8 cellular contexts compared by ENCODE assay signal in genomic region chr12:124919646-124920352, GRCh38. TPM values are rescaled to one million over a fixed set of nuclear protein-coding genes. Genes with fewer than 3 reads are reported as not detected.
DNase-seq lines count a peak whose midpoint lies in the region; ATAC-seq, FAIRE-seq and TF ChIP-seq lines count a peak whose summit lies in the region.

No MANE protein-coding gene starts in this region.

- H3K4me1 Mint-ChIP-seq in central memory CD8-positive, alpha-beta T cell: peaks cover 71% of the 10 kb centered on the region

- DNase-seq in ELF-1 (ENCODE audit: low read depth, low spot score): peak; percentile 64
- peak; percentile 45 for DNase-seq in OCI-LY7 (ENCODE audit: low spot score)
- no peak for DNase-seq in central memory CD8-positive, alpha-beta T cell (ENCODE audit: low spot score in 2 of 2)
- DNase-seq in D721Med (ENCODE audit: insufficient read length, low spot score): no peak

- H3K4me3 Mint-ChIP-seq in central memory CD8-positive, alpha-beta T cell: peak overlapping the region; percentile 87

- no peaks in the 10 kb centered on the region for H3K9me2 ChIP-seq in OCI-LY7 (ENCODE audit: insufficient read depth, low read length)

- H3K4me3 ChIP-seq in OCI-LY7 (ENCODE audit: low read depth, low read length, poor library complexity, severe bottlenecking): peak overlapping the region; percentile 66
- peak overlapping the region in 1 of 2 donors; percentile 24 for H3K4me3 ChIP-seq in muscle layer of duodenum (ENCODE audit: low read depth in 1 of 2, low read length in 2 of 2)

- peak overlapping the region; percentile 96 for H3K27ac ChIP-seq in OCI-LY7 (ENCODE audit: low read depth, low read length, poor library complexity, severe bottlenecking)
- peak overlapping the region; percentile 99 for H3K27ac ChIP-seq in muscle layer of duodenum (ENCODE audit: low read length)

- no TSS peak for BruUV-seq in OCI-LY7 (replicated peaks; lab: Mats Ljungman, UMichigan)

- H2AFZ ChIP-seq in OCI-LY7 (ENCODE audit: low read length): peak overlapping the region; percentile 92

- POLR2A ChIA-PET in OCI-LY7 (lab: Charles Lee): interaction anchor here (0.7 to 12.4 kb wide), 10 partner anchors 9 to 57 kb away, joined by 3 to 167 read pairs (median 12); no protein-coding TSS in a partner anchor

- peak overlapping the region; percentile 100 for H3K27ac Mint-ChIP-seq in central memory CD8-positive, alpha-beta T cell (ENCODE audit: low read depth)

- H3K9me3 ChIP-seq in OCI-LY7 (ENCODE audit: low read length): no peaks in the 10 kb centered on the region
- H3K9me3 ChIP-seq in muscle layer of duodenum (ENCODE audit: control insufficient read depth in 1 of 2, low read length in 2 of 2): no peaks in the 10 kb centered on the region

- no peak for ATAC-seq in central memory CD8-positive, alpha-beta T cell (replicated peaks; ENCODE audit: extremely low read depth, poor library complexity, severe bottlenecking)
- ATAC-seq in GM18907 (IDR thresholded peaks at IDR 0.05; ENCODE audit: unreplicated experiment): no peak
- ATAC-seq in HG02571 (IDR thresholded peaks at IDR 0.05; ENCODE audit: unreplicated experiment): no peak
- ATAC-seq in HG02970 (IDR thresholded peaks at IDR 0.05; ENCODE audit: low FRiP score, unreplicated experiment): no peak

- intact Hi-C loops in OCI-LY7 (cut with micrococcal nuclease; ENCODE audit: unreplicated experiment): loop anchor here (1.0 to 5.0 kb wide), 3 partner anchors 35 to 312 kb away; no protein-coding TSS in a partner anchor

- no peaks in the 10 kb centered on the region for H3K9me3 Mint-ChIP-seq in central memory CD8-positive, alpha-beta T cell

- TF ChIP-seq CTCF in OCI-LY7 (conservative IDR thresholded peaks at IDR 0.05; ENCODE audit: low read length) (no peak), D721Med (IDR thresholded peaks at IDR 0.05; ENCODE audit: insufficient read depth, missing control alignments) (no peak)

- peaks cover 19% of the 10 kb centered on the region for H3K79me2 ChIP-seq in OCI-LY7 (ENCODE audit: insufficient read depth, low read depth, low read length)

- CTCF ChIA-PET in OCI-LY7 (lab: Charles Lee; ENCODE audit: unreplicated experiment): interaction anchor here (0.6 to 2.0 kb wide), 5 partner anchors 13 to 56 kb away, joined by 3 to 10 read pairs (median 4); no protein-coding TSS in a partner anchor

- H3K36me3 Mint-ChIP-seq in central memory CD8-positive, alpha-beta T cell (ENCODE audit: insufficient read depth): peaks cover 37% of the 10 kb centered on the region

- no peaks in the 10 kb centered on the region for H3K27me3 ChIP-seq in muscle layer of duodenum (ENCODE audit: low read depth, low read length)

- FAIRE-seq in D721Med (lab: Jason Lieb, UNC): no peak

- H3K4me2 ChIP-seq in OCI-LY7 (ENCODE audit: low read length): peak overlapping the region; percentile 88

- H3K36me3 ChIP-seq in OCI-LY7 (ENCODE audit: insufficient read depth, low read length) (no peaks in the 10 kb centered on the region), muscle layer of duodenum (ENCODE audit: control insufficient read depth in 1 of 2, insufficient read depth in 2 of 2, low read length in 2 of 2) (peaks cover 0 to 25% of the 10 kb centered on the region in 2 donors)

- peaks cover under 1% of the 10 kb centered on the region for H3K27me3 Mint-ChIP-seq in central memory CD8-positive, alpha-beta T cell

- peaks cover 73% of the 10 kb centered on the region for H3K4me1 ChIP-seq in OCI-LY7 (ENCODE audit: insufficient read depth, low read length, poor library complexity, severe bottlenecking)
- H3K4me1 ChIP-seq in muscle layer of duodenum (ENCODE audit: control insufficient read depth in 1 of 2, insufficient read depth in 2 of 2, low read length in 2 of 2): peaks cover 21 to 29% of the 10 kb centered on the region in 2 donors

- H4K20me1 ChIP-seq in OCI-LY7 (ENCODE audit: insufficient read depth, low read length): no peaks in the 10 kb centered on the region

RNA-seq across cellular contexts. Expression of gene UBC, which starts 5.3 kb away (rescaled TPM):
- 425 and 431 TPM in 2 replicates for total RNA-seq in OCI-LY7 (2014; rRNA removed; shearing (Covaris generic))
- 616 and 682 TPM in 2 replicates for total RNA-seq in OCI-LY7 (2022)

RNA-seq across cellular contexts. Expression of gene SCARB1, which starts 56.1 kb away (rescaled TPM):
- total RNA-seq in OCI-LY7 (2014; rRNA removed; shearing (Covaris generic)): 24.4 and 42.9 TPM in 2 replicates
- 99.0 and 112 TPM in 2 replicates for total RNA-seq in OCI-LY7 (2022)

Comparison
In these comparisons a context has a peak if more than half of its experiments do, and no peak if none do; other contexts are left out.
1. DNase-seq: peak in ELF-1 (single experiment) and OCI-LY7 (single experiment); none in central memory CD8-positive, alpha-beta T cell (0 of 2) and D721Med (single experiment).